Comparison of ENCODE assay signal across 9 cellular contexts in the genomic region with DNA sequence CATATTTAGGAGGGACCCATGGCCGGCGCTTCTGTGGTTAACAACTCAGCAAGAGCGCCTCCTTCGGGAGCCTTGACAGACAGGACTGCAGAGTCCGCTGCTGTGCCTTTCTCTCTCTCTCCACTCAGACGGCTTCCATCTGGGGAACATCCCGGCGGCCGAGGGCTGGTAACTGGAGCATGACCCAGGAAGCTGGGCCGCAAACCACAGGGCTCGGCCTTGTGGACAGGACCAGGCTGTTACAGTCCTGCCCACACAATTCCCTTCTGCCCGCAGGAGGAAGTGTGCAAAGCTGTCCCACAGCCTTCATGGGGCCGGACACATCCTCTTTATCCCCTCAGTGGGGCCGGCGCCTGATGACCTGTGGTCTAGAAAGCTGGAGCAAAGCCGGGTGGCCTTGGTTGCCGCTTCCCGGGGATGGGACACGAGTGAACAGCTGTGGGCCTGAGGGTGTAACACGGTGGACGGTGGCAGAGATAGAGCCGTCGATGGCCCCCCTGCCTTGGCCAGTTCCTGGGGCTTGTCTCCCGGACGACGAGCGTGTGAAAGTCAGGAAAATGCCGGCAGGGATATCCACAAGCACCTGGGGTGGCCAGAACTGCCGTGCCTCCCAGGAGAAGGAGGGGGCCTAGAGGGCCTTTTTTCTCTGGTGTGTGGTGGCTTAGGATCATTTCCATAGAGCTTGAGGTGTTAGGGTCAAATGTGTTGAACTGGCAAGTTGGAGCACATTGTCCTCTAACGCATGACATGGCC. TPM values are rescaled to one million over a fixed set of nuclear protein-coding genes. Genes with fewer than 3 reads are reported as not detected.
DNase-seq lines count a peak whose midpoint lies in the region; ATAC-seq and TF ChIP-seq lines count a peak whose summit lies in the region.
"Had no signal": no experiment of that assay in that cellular context is flagged by ENCODE, and none has a peak within 500 bp of the region (broad histone marks: within the 10 kb centered on the region; RNA-seq: fewer than 3 reads in every experiment).

No MANE protein-coding gene starts in this region.

- intact Hi-C loops in testis (cut with DNase I; ENCODE audit: low total_unique reads) = loop anchor here (10.0 kb wide), 1 partner anchor 108 kb away; no protein-coding TSS in a partner anchor

- H3K27ac ChIP-seq in caudate nucleus (ENCODE audit: low read depth, low read length) (peak overlapping the region; percentile 83), testis (peak overlapping the region; percentile 55 to 70)
- H3K27ac ChIP-seq: right lobe of liver had no signal

- H3K36me3 ChIP-seq in testis (ENCODE audit: low read depth, missing control alignments) = no peaks in the 10 kb centered on the region
- H3K36me3 ChIP-seq: right lobe of liver had no signal

- ATAC-seq in HG02973 (IDR thresholded peaks at IDR 0.05; ENCODE audit: unreplicated experiment) (no peak), HG03175 (IDR thresholded peaks at IDR 0.05; ENCODE audit: unreplicated experiment) (no peak)

- peak overlapping the region in 1 of 2 donors; percentile 23 for H3K4me3 ChIP-seq in testis
- H3K4me3 ChIP-seq: right lobe of liver had no signal

- DNase-seq in HT-29 (ENCODE audit: low spot score) (peak; percentile 63), caudate nucleus (lab: John Stamatoyannopoulos, UW) (peak in 2 of 61 donors; percentile 35 to 39), kidney tubule cell (ENCODE audit: low spot score) (peak; percentile 76), testis (peak; percentile 62), putamen (ENCODE audit: low spot score) (no peak), OCI-M2 (lab: John Stamatoyannopoulos, UW; ENCODE audit: unreplicated experiment) (no peak)

- H3K27me3 ChIP-seq in testis = no peaks in the 10 kb centered on the region
- H3K27me3 ChIP-seq: right lobe of liver had no signal

- WGBS in testis, 2 donors = 32 to 52% methylated on average over 20 to 30 of the region's 30 CpGs

- peaks cover 40% of the 10 kb centered on the region for H3K4me1 ChIP-seq in testis
- H3K4me1 ChIP-seq: right lobe of liver had no signal

- TF ChIP-seq POLR2A in testis (IDR thresholded peaks at IDR 0.05) = no peak

- TF ChIP-seq CTCF in testis (IDR thresholded peaks at IDR 0.05) = peak in 1 of 3 experiments; percentile 11

- no peaks in the 10 kb centered on the region for H3K9me3 ChIP-seq in testis
- H3K9me3 ChIP-seq: right lobe of liver had no signal

RNA-seq across cellular contexts. Expression of a gene that starts 50.1 kb away (rescaled TPM):
- 0.43 and 0.63 TPM in 2 replicates for total RNA-seq in HT-29 (2014; rRNA removed; shearing (Covaris generic))
- total RNA-seq in testis = 10 to 100 TPM; 32.4 to 42.2 TPM
- 154 TPM for polyA plus RNA-seq in testis (ENCODE audit: insufficient read depth, low read depth, low replicate concordance)

Comparison
In these comparisons a context has a peak if more than half of its experiments do, and no peak if none do; other contexts are left out.
1. DNase-seq: peak in HT-29 (single experiment), kidney tubule cell (single experiment) and testis (single experiment); none in putamen (single experiment) and OCI-M2 (single experiment).
2. RNA of a gene that starts 50.1 kb away (total RNA-seq): 32.4 to 42.2 TPM in testis; 0.43 to 0.63 TPM in HT-29; every median in the first group is over 10 times any median in the second.